ENCODE assay signal across 16 cellular contexts in the genomic region with DNA sequence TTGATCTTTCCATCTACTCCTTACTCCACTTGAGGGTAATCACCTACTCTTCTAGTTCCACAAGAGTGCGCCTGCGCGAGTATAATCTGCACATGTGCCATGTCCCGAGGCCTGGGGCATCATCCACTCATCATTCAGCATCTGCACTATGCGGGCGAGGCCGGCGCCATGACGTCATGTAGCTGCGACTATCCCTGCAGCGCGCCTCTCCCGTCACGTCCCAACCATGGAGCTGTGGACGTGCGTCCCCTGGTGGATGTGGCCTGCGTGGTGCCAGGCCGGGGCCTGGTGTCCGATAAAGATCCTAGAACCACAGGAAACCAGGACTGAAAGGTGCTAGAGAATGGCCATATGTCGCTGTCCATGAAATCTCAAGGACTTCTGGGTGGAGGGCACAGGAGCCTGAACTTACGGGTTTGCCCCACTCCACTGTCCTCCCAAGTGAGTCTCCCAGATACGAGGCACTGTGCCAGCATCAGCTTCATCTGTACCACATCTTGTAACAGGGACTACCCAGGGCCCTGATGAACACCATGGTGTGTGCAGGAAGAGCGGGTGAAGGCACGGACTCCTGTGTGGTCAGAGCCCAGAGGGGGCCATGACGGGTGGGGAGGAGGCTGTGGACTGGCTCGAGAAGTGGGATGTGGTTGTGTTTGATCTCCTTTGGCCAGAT. TPM values are rescaled to one million over a fixed set of nuclear protein-coding genes. Genes with fewer than 3 reads are reported as not detected.
DNase-seq lines count a peak whose midpoint lies in the region; ATAC-seq and TF ChIP-seq lines count a peak whose summit lies in the region.
"Had no signal": no experiment of that assay in that cellular context is flagged by ENCODE, and none has a peak within 500 bp of the region (broad histone marks: within the 10 kb centered on the region; RNA-seq: fewer than 3 reads in every experiment).

No MANE protein-coding gene starts in this region.

- H3K4me3 Mint-ChIP-seq in activated CD4-positive, alpha-beta T cell treated with anti-CD3 and anti-CD28 coated beads, Interleukin-2, amount 10 ng/mL, durations not matched to agents 24 days and 14 days: no peak overlapping the region
- H3K4me3 Mint-ChIP-seq: neural crest cell had no signal

- peaks cover 22% of the 10 kb centered on the region for H3K27me3 Mint-ChIP-seq in activated CD4-positive, alpha-beta T cell treated with anti-CD3 and anti-CD28 coated beads, Interleukin-2, amount 10 ng/mL, durations not matched to agents 24 days and 14 days

- no peak for ATAC-seq in lower lobe of right lung
- ATAC-seq: left lung had no signal

- H3K9me3 ChIP-seq in lower lobe of right lung: no peaks in the 10 kb centered on the region
- H3K9me3 ChIP-seq: colonic mucosa, left lung had no signal

- no peaks in the 10 kb centered on the region for H3K9me3 Mint-ChIP-seq in activated CD4-positive, alpha-beta T cell treated with anti-CD3 and anti-CD28 coated beads, Interleukin-2, amount 10 ng/mL, durations not matched to agents 24 days and 14 days
- H3K9me3 Mint-ChIP-seq: neural crest cell had no signal

- H3K36me3 Mint-ChIP-seq in activated CD4-positive, alpha-beta T cell treated with anti-CD3 and anti-CD28 coated beads, Interleukin-2, amount 10 ng/mL, durations not matched to agents 24 days and 14 days (ENCODE audit: low read depth): no peaks in the 10 kb centered on the region

- H3K4me3 ChIP-seq in cardiac fibroblast (replicated peaks in 1 of 2; ENCODE audit: low read depth in 2 of 2, low read length in 2 of 2) (no peak overlapping the region), lower lobe of right lung (no peak overlapping the region)
- H3K4me3 ChIP-seq: colonic mucosa, left lung had no signal

- no peak overlapping the region for H3K27ac ChIP-seq in lower lobe of right lung
- H3K27ac ChIP-seq: colonic mucosa, left lung had no signal

- DNase-seq in activated CD4-positive, alpha-beta T cell treated with anti-CD3 and anti-CD28 coated beads, Interleukin-2, amount 10 ng/mL, durations not matched to agents 24 days and 14 days: peak; percentile 59
- no peak for DNase-seq in activated CD4-positive, alpha-beta T cell treated with anti-CD3 and anti-CD28 coated beads for 1 hour
- peak; percentile 45 for DNase-seq in NCI-H69 (lab: John Stamatoyannopoulos, UW)
- peak; percentile 3 to 28 for DNase-seq in cardiac fibroblast (ENCODE audit: low read depth in 2 of 2)
- peak; percentile 1 to 15 for DNase-seq in stimulated activated CD8-positive, alpha-beta memory T cell treated with anti-CD3 and anti-CD28 coated beads, Interleukin-15, amount 100 ng/mL, for 48 hours (ENCODE audit: low read depth in 2 of 2)
- DNase-seq in midbrain (lab: John Stamatoyannopoulos, UW): no peak
- DNase-seq in lower lobe of right lung: no peak
- no peak for DNase-seq in NCI-H1694 treated with DMSO at 0.1 percent for 48 hours (lab: John Stamatoyannopoulos, UW)
- DNase-seq: activated effector memory CD4-positive, alpha-beta T cell treated with Interleukin-2 at 50 U/mL for 16 hours; colonic mucosa; DMS53; NCI-H1092 had no signal

- no peaks in the 10 kb centered on the region for H3K36me3 ChIP-seq in lower lobe of right lung
- H3K36me3 ChIP-seq: colonic mucosa, left lung had no signal

- TF ChIP-seq CTCF in cardiac fibroblast (IDR thresholded peaks at IDR 0.05; ENCODE audit: low read depth, low read length) (peak; percentile 18), lower lobe of right lung (IDR thresholded peaks at IDR 0.05) (no peak)

- H3K27me3 ChIP-seq in lower lobe of right lung (ENCODE audit: low read depth): peaks cover 26% of the 10 kb centered on the region
- H3K27me3 ChIP-seq: colonic mucosa had no signal

- intact Hi-C loops in activated CD4-positive, alpha-beta T cell treated with anti-CD3 and anti-CD28 coated beads, Interleukin-2, amount 10 ng/mL, durations not matched to agents 24 days and 14 days (cut with micrococcal nuclease): no loop called here
- intact Hi-C loops in lower lobe of right lung (cut with DNase I): no loop called here

- no peak overlapping the region for H3K27ac Mint-ChIP-seq in activated CD4-positive, alpha-beta T cell treated with anti-CD3 and anti-CD28 coated beads, Interleukin-2, amount 10 ng/mL, durations not matched to agents 24 days and 14 days

- no peaks in the 10 kb centered on the region for H3K4me1 ChIP-seq in lower lobe of right lung
- H3K4me1 ChIP-seq: colonic mucosa, left lung had no signal

- H3K4me1 Mint-ChIP-seq in activated CD4-positive, alpha-beta T cell treated with anti-CD3 and anti-CD28 coated beads, Interleukin-2, amount 10 ng/mL, durations not matched to agents 24 days and 14 days: no peaks in the 10 kb centered on the region
- H3K4me1 Mint-ChIP-seq: neural crest cell had no signal

RNA-seq across cellular contexts. Expression of a gene that starts 2.7 kb away (rescaled TPM):
- 0.33 and 0.75 TPM in 2 replicates for total RNA-seq in activated CD4-positive, alpha-beta T cell treated with anti-CD3 and anti-CD28 coated beads, Interleukin-2, amount 10 ng/mL, durations not matched to agents 24 days and 14 days
- total RNA-seq in lower lobe of right lung: not detected
- total RNA-seq: colonic mucosa, frontal cortex, left lung, neural crest cell had no signal

RNA-seq across cellular contexts. Expression of a gene that starts 15.8 kb away (rescaled TPM):
- total RNA-seq in activated CD4-positive, alpha-beta T cell treated with anti-CD3 and anti-CD28 coated beads, Interleukin-2, amount 10 ng/mL, durations not matched to agents 24 days and 14 days: not detected in 2 replicates
- total RNA-seq in lower lobe of right lung: not detected
- total RNA-seq: frontal cortex; left lung; neural crest cell; T-helper 2 cell treated with Interferon-gamma antibody and Interleukin-4, amounts not matched to agents 100 ng/mL and 5 ng/mL, for 36 hours had no signal

RNA-seq across cellular contexts. Expression of a gene that starts 37.2 kb away (rescaled TPM):
- total RNA-seq in activated CD4-positive, alpha-beta T cell treated with anti-CD3 and anti-CD28 coated beads, Interleukin-2, amount 10 ng/mL, durations not matched to agents 24 days and 14 days: not detected in 2 replicates
- not detected for total RNA-seq in lower lobe of right lung
- total RNA-seq: frontal cortex; left lung; neural crest cell; T-helper 2 cell treated with Interferon-gamma antibody and Interleukin-4, amounts not matched to agents 100 ng/mL and 5 ng/mL, for 36 hours had no signal

RNA-seq across cellular contexts. Expression of a gene that starts 40.6 kb away (rescaled TPM):
- total RNA-seq in activated CD4-positive, alpha-beta T cell treated with anti-CD3 and anti-CD28 coated beads, Interleukin-2, amount 10 ng/mL, durations not matched to agents 24 days and 14 days: not detected in 2 replicates
- total RNA-seq in lower lobe of right lung: not detected
- total RNA-seq: frontal cortex; left lung; neural crest cell; T-helper 2 cell treated with Interferon-gamma antibody and Interleukin-4, amounts not matched to agents 100 ng/mL and 5 ng/mL, for 36 hours had no signal

RNA-seq across cellular contexts. Expression of a gene that starts 47.0 kb away (rescaled TPM):
- total RNA-seq in activated CD4-positive, alpha-beta T cell treated with anti-CD3 and anti-CD28 coated beads, Interleukin-2, amount 10 ng/mL, durations not matched to agents 24 days and 14 days: 3.0 TPM in 2 replicates
- total RNA-seq in lower lobe of right lung: 1.9 TPM
- total RNA-seq: frontal cortex had no signal

Comparison
In these comparisons a context has a peak if more than half of its experiments do, and no peak if none do; other contexts are left out.
1. DNase-seq: peak in activated CD4-positive, alpha-beta T cell treated with anti-CD3 and anti-CD28 coated beads, Interleukin-2, amount 10 ng/mL, durations not matched to agents 24 days and 14 days (single experiment), NCI-H69 (single experiment), cardiac fibroblast (2 of 2) and stimulated activated CD8-positive, alpha-beta memory T cell treated with anti-CD3 and anti-CD28 coated beads, Interleukin-15, amount 100 ng/mL, for 48 hours (2 of 2); none in activated CD4-positive, alpha-beta T cell treated with anti-CD3 and anti-CD28 coated beads for 1 hour (single experiment), midbrain (single experiment), lower lobe of right lung (single experiment) and NCI-H1694 treated with DMSO at 0.1 percent for 48 hours (single experiment).